Comparison of ENCODE assay signal across 24 cellular contexts in the genomic region with DNA sequence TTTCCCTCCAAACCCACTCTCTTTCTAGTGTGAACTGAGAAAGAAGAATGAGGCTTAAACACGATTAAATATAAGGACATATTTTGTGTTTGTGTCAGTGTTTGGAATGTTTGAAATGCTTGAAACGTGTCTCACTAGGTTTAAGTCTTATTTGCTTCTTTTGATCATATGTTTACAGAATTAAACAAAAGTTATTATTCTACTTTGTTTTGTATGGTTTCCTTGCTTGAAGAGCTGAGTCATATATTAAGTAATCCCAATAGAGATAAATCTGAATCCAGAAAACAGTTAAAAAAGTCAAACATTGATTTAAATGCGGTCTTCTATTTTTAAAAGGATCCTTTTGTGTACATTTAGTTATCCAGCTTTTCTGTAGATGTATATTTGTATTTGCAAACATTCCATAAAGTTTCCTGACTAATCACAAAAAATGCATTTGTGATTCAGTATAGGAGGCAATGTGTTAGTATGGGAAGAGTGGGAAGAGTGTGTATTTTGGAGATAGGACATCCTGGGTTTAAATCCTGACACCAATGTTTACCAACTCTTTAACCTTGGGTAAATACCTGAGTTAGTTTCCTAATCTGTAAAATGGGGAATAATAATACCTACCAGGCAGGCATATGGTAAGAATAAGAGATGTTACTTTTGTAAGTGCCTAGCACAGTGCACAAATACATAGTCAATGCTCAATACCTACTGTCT.
DNase-seq lines count a peak whose midpoint lies in the region; ATAC-seq and TF ChIP-seq lines count a peak whose summit lies in the region.
"Had no signal": no experiment of that assay in that cellular context is flagged by ENCODE, and none has a peak within 500 bp of the region (broad histone marks: within the 10 kb centered on the region; RNA-seq: fewer than 3 reads in every experiment).

No MANE protein-coding gene starts in this region.

- H3K9ac ChIP-seq in smooth muscle cell (ENCODE audit: low read depth) = no peak overlapping the region

- CTCF ChIA-PET in Panc1 (lab: Charles Lee) = interaction anchor here (0.5 kb wide), 1 partner anchor 1178 kb away, joined by 3 read pairs; no protein-coding TSS in a partner anchor

- H4K20me1 ChIP-seq in smooth muscle cell (ENCODE audit: low read depth) = no peaks in the 10 kb centered on the region

- POLR2A ChIA-PET in Panc1 (lab: Charles Lee) = interaction anchor here (0.6 kb wide), 1 partner anchor 9 kb away, joined by 3 read pairs; no protein-coding TSS in a partner anchor

- H3K79me2 ChIP-seq in smooth muscle cell (ENCODE audit: low read depth) = no peaks in the 10 kb centered on the region

- H3K4me2 ChIP-seq in smooth muscle cell = peak overlapping the region; percentile 17

- intact Hi-C loops in Panc1 (cut with micrococcal nuclease; ENCODE audit: unreplicated experiment) = no loop called here

- H3K27me3 ChIP-seq in Panc1 (ENCODE audit: control insufficient read depth, insufficient read depth, low read length) (no peaks in the 10 kb centered on the region), smooth muscle cell (ENCODE audit: low read depth) (no peaks in the 10 kb centered on the region)
- H3K27me3 ChIP-seq: breast epithelium, SJCRH30 had no signal

- H3K4me3 ChIP-seq in Panc1 (ENCODE audit: low read depth in 2 of 2, low read length in 2 of 2) = no peak overlapping the region
- no peak overlapping the region for H3K4me3 ChIP-seq in fibroblast of mammary gland (ENCODE audit: control insufficient read depth, low read depth, low read length)
- no peak overlapping the region for H3K4me3 ChIP-seq in smooth muscle cell
- H3K4me3 ChIP-seq: breast epithelium, SJCRH30, thoracic aorta had no signal

- H3K9me3 ChIP-seq in Panc1 (ENCODE audit: control insufficient read depth, insufficient read depth, low read depth, low read length) (no peaks in the 10 kb centered on the region), smooth muscle cell (replicated peaks; ENCODE audit: low read depth) (no peaks in the 10 kb centered on the region)
- H3K9me3 ChIP-seq: breast epithelium, SJCRH30, thoracic aorta had no signal

- no peaks in the 10 kb centered on the region for H3F3A ChIP-seq in smooth muscle cell (ENCODE audit: low read depth)

- WGBS in smooth muscle cell (ENCODE audit: low lambda C conversion rate) = 21% methylated on average over 3 of the region's 3 CpGs

- H3K36me3 ChIP-seq in Panc1 (ENCODE audit: control insufficient read depth, insufficient read depth, low read length) = no peaks in the 10 kb centered on the region
- no peaks in the 10 kb centered on the region for H3K36me3 ChIP-seq in smooth muscle cell (ENCODE audit: low read depth)
- H3K36me3 ChIP-seq: breast epithelium, SJCRH30, thoracic aorta, WERI-Rb-1 had no signal

- no peak for TF ChIP-seq CTCF in Panc1 (IDR thresholded peaks at IDR 0.05)
- TF ChIP-seq CTCF in fibroblast of mammary gland (conservative IDR thresholded peaks at IDR 0.05; ENCODE audit: control insufficient read depth, insufficient read depth, low read depth, low read length) = no peak
- TF ChIP-seq CTCF in smooth muscle cell (IDR thresholded peaks at IDR 0.05; ENCODE audit: borderline replicate concordance, insufficient read depth, poor library complexity, severe bottlenecking) = no peak

- H3K4me1 ChIP-seq in Panc1 (ENCODE audit: control insufficient read depth, insufficient read depth, low read length) = no peaks in the 10 kb centered on the region
- H3K4me1 ChIP-seq in smooth muscle cell (ENCODE audit: low read depth) = no peaks in the 10 kb centered on the region
- H3K4me1 ChIP-seq: breast epithelium, SJCRH30 had no signal

- in situ Hi-C loops in Panc1 (cut with HindIII; ENCODE audit: low pct_unique_long_range_greater_than_20kb, low sequenced_read_pairs) = no loop called here

- H2AFZ ChIP-seq in smooth muscle cell (ENCODE audit: low read depth) = no peak overlapping the region

- DNase-seq in EH (ENCODE audit: low read depth) (peak; percentile 33), Panc1 (ENCODE audit: low read depth, low spot score) (peak; percentile 38), fibroblast of mammary gland (ENCODE audit: low read depth) (peak; percentile 14), smooth muscle cell (lab: John Stamatoyannopoulos, UW; ENCODE audit: unreplicated experiment) (no peak), NCI-H2081 (lab: John Stamatoyannopoulos, UW) (no peak), hepatic stellate cell (ENCODE audit: low spot score) (no peak), activated gamma-delta T cell (lab: John Stamatoyannopoulos, UW) (no peak)
- DNase-seq: activated CD8-positive, alpha-beta T cell treated with anti-CD3 and anti-CD28 coated beads for 36 hours; activated naive CD8-positive, alpha-beta T cell treated with anti-CD3 and anti-CD28 coated beads for 36 hours; activated T-cell treated with anti-CD3 and anti-CD28 coated beads, Interleukin-2, amount 50 U/mL, for 48 hours; erythroblast; H9; hypothalamus; KG1; kidney glomerular epithelial cell; NCI-H2081 treated with DMSO at 0.1 percent for 48 hours; NCI-H524; SJCRH30; T-helper 2 cell; WERI-Rb-1 had no signal

- no TSS peak for BruUV-seq in Panc1 (replicated peaks; lab: Mats Ljungman, UMichigan)

- ATAC-seq in Panc1 = peak; percentile 80
- ATAC-seq: activated CD8-positive, alpha-beta T cell treated with anti-CD3 and anti-CD28 coated beads for 36 hours; natural killer cell treated with Interleukin-12 subunit alpha and Interleukin-12 subunit beta and Interleukin-15 and Interleukin-18, amount 100 ng/mL, for 72 hours had no signal

- H3K27ac ChIP-seq in Panc1 (ENCODE audit: low read length) (no peak overlapping the region), smooth muscle cell (ENCODE audit: low read depth) (peak overlapping the region; percentile 13)
- H3K27ac ChIP-seq: breast epithelium, C4-2B, SJCRH30, thoracic aorta, WERI-Rb-1 had no signal

Comparison
In these comparisons a context has a peak if more than half of its experiments do, and no peak if none do; other contexts are left out.
1. DNase-seq: peak in EH (single experiment), Panc1 (single experiment) and fibroblast of mammary gland (single experiment); none in smooth muscle cell (single experiment), NCI-H2081 (0 of 2), hepatic stellate cell (single experiment) and activated gamma-delta T cell (single experiment).